Comparison of ENCODE assay signal across 1 cellular context in the genomic region with DNA sequence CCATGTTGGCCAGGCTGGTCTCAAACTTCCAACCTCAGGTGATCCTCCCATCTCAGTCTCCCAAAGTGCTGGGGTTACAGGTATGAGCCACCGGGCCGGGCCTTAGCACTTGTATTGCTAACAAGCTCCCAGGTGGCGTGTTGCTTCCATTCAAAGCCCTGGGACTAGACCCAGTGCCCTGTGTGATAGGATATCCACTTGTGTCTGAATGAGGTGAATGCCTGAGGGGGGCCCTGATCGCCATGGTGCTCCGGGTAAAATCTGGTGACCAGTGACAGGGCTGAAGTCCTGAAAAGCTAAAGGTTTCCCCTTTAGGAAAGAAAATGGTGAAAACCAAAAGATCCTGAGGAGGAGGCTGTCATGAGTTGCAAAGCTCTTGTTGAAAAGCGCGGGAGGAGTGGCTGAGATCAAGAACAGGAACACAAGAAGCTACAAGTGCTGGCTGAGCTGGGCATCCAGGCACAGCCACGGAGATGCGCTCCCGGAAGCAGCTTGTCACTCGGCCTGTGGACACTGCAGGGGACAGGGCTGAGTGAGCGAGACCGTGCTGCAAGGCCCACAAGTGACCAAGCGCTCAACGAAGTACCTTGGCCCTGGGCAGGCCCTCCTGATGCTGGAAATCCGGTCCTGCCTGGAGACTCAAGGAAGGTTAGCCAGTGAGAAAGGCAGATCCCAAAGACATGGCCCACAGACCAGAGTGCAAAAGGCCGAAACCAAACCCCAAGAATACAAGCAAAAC.
TF ChIP-seq lines count a peak whose summit lies in the region.

No MANE protein-coding gene starts in this region.

TF ChIP-seq in WTC11, 78 proteins besides CTCF, POLR2A, EP300 and RAD21:
- TF ChIP-seq, protein P1, sequence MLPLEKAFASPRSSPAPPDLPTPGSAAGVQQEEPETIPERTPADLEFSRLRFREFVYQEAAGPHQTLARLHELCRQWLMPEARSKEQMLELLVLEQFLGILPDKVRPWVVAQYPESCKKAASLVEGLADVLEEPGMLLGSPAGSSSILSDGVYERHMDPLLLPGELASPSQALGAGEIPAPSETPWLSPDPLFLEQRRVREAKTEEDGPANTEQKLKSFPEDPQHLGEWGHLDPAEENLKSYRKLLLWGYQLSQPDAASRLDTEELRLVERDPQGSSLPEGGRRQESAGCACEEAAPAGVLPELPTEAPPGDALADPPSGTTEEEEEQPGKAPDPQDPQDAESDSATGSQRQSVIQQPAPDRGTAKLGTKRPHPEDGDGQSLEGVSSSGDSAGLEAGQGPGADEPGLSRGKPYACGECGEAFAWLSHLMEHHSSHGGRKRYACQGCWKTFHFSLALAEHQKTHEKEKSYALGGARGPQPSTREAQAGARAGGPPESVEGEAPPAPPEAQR (CRISPR knock-in tag; IDR thresholded peaks at IDR 0.05): no peak
- no peak for TF ChIP-seq CREM (CRISPR knock-in tag; IDR thresholded peaks at IDR 0.05)
- TF ChIP-seq OVOL2 (CRISPR knock-in tag; IDR thresholded peaks at IDR 0.05; ENCODE audit: borderline replicate concordance): no peak
- TF ChIP-seq NFE2L1 (CRISPR knock-in tag; IDR thresholded peaks at IDR 0.05): no peak
- no peak for TF ChIP-seq RELA (CRISPR knock-in tag; IDR thresholded peaks at IDR 0.05; ENCODE audit: borderline replicate concordance)
- TF ChIP-seq, protein P2, sequence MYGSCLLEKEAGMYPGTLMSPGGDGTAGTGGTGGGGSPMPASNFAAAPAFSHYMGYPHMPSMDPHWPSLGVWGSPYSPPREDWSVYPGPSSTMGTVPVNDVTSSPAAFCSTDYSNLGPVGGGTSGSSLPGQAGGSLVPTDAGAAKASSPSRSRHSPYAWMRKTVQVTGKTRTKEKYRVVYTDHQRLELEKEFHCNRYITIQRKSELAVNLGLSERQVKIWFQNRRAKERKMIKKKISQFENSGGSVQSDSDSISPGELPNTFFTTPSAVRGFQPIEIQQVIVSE (CRISPR knock-in tag; IDR thresholded peaks at IDR 0.05; ENCODE audit: borderline replicate concordance): no peak
- no peak for TF ChIP-seq SOX15 (CRISPR knock-in tag; IDR thresholded peaks at IDR 0.05)
- no peak for TF ChIP-seq ATF1 (CRISPR knock-in tag; IDR thresholded peaks at IDR 0.05)
- TF ChIP-seq FOXJ3 (CRISPR knock-in tag; IDR thresholded peaks at IDR 0.05; ENCODE audit: borderline replicate concordance): no peak
- TF ChIP-seq, protein P3, sequence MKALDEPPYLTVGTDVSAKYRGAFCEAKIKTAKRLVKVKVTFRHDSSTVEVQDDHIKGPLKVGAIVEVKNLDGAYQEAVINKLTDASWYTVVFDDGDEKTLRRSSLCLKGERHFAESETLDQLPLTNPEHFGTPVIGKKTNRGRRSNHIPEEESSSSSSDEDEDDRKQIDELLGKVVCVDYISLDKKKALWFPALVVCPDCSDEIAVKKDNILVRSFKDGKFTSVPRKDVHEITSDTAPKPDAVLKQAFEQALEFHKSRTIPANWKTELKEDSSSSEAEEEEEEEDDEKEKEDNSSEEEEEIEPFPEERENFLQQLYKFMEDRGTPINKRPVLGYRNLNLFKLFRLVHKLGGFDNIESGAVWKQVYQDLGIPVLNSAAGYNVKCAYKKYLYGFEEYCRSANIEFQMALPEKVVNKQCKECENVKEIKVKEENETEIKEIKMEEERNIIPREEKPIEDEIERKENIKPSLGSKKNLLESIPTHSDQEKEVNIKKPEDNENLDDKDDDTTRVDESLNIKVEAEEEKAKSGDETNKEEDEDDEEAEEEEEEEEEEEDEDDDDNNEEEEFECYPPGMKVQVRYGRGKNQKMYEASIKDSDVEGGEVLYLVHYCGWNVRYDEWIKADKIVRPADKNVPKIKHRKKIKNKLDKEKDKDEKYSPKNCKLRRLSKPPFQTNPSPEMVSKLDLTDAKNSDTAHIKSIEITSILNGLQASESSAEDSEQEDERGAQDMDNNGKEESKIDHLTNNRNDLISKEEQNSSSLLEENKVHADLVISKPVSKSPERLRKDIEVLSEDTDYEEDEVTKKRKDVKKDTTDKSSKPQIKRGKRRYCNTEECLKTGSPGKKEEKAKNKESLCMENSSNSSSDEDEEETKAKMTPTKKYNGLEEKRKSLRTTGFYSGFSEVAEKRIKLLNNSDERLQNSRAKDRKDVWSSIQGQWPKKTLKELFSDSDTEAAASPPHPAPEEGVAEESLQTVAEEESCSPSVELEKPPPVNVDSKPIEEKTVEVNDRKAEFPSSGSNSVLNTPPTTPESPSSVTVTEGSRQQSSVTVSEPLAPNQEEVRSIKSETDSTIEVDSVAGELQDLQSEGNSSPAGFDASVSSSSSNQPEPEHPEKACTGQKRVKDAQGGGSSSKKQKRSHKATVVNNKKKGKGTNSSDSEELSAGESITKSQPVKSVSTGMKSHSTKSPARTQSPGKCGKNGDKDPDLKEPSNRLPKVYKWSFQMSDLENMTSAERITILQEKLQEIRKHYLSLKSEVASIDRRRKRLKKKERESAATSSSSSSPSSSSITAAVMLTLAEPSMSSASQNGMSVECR (CRISPR knock-in tag; IDR thresholded peaks at IDR 0.05; ENCODE audit: borderline replicate concordance): no peak
- TF ChIP-seq IRF2 (CRISPR knock-in tag; IDR thresholded peaks at IDR 0.05; ENCODE audit: borderline replicate concordance, low read depth): no peak
- TF ChIP-seq, protein P4, sequence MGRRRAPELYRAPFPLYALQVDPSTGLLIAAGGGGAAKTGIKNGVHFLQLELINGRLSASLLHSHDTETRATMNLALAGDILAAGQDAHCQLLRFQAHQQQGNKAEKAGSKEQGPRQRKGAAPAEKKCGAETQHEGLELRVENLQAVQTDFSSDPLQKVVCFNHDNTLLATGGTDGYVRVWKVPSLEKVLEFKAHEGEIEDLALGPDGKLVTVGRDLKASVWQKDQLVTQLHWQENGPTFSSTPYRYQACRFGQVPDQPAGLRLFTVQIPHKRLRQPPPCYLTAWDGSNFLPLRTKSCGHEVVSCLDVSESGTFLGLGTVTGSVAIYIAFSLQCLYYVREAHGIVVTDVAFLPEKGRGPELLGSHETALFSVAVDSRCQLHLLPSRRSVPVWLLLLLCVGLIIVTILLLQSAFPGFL (CRISPR knock-in tag; IDR thresholded peaks at IDR 0.05; ENCODE audit: borderline replicate concordance): no peak
- TF ChIP-seq, protein P5, sequence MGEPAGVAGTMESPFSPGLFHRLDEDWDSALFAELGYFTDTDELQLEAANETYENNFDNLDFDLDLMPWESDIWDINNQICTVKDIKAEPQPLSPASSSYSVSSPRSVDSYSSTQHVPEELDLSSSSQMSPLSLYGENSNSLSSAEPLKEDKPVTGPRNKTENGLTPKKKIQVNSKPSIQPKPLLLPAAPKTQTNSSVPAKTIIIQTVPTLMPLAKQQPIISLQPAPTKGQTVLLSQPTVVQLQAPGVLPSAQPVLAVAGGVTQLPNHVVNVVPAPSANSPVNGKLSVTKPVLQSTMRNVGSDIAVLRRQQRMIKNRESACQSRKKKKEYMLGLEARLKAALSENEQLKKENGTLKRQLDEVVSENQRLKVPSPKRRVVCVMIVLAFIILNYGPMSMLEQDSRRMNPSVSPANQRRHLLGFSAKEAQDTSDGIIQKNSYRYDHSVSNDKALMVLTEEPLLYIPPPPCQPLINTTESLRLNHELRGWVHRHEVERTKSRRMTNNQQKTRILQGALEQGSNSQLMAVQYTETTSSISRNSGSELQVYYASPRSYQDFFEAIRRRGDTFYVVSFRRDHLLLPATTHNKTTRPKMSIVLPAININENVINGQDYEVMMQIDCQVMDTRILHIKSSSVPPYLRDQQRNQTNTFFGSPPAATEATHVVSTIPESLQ (CRISPR knock-in tag; IDR thresholded peaks at IDR 0.05): no peak
- TF ChIP-seq ZNF219 (CRISPR knock-in tag; IDR thresholded peaks at IDR 0.05; ENCODE audit: borderline replicate concordance): no peak
- TF ChIP-seq SP1 (CRISPR knock-in tag; conservative IDR thresholded peaks at IDR 0.05): no peak
- TF ChIP-seq JAZF1 (CRISPR knock-in tag; IDR thresholded peaks at IDR 0.05): no peak
- no peak for TF ChIP-seq ZNF232 (CRISPR knock-in tag; IDR thresholded peaks at IDR 0.05)
- TF ChIP-seq ESRRA (CRISPR knock-in tag; IDR thresholded peaks at IDR 0.05; ENCODE audit: borderline replicate concordance): no peak
- TF ChIP-seq, protein P6, sequence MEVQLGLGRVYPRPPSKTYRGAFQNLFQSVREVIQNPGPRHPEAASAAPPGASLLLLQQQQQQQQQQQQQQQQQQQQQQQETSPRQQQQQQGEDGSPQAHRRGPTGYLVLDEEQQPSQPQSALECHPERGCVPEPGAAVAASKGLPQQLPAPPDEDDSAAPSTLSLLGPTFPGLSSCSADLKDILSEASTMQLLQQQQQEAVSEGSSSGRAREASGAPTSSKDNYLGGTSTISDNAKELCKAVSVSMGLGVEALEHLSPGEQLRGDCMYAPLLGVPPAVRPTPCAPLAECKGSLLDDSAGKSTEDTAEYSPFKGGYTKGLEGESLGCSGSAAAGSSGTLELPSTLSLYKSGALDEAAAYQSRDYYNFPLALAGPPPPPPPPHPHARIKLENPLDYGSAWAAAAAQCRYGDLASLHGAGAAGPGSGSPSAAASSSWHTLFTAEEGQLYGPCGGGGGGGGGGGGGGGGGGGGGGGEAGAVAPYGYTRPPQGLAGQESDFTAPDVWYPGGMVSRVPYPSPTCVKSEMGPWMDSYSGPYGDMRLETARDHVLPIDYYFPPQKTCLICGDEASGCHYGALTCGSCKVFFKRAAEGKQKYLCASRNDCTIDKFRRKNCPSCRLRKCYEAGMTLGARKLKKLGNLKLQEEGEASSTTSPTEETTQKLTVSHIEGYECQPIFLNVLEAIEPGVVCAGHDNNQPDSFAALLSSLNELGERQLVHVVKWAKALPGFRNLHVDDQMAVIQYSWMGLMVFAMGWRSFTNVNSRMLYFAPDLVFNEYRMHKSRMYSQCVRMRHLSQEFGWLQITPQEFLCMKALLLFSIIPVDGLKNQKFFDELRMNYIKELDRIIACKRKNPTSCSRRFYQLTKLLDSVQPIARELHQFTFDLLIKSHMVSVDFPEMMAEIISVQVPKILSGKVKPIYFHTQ (CRISPR knock-in tag; IDR thresholded peaks at IDR 0.05): no peak
